ENCODE assay signal across 31 cellular contexts in genomic region chr10:104659809-104660208, GRCh38. TPM values are rescaled to one million over a fixed set of nuclear protein-coding genes. Genes with fewer than 3 reads are reported as not detected.
"Had no signal": no experiment of that assay in that cellular context is flagged by ENCODE, and none has a peak within 500 bp of the region (broad histone marks: within the 10 kb centered on the region; RNA-seq: fewer than 3 reads in every experiment).

No MANE protein-coding gene starts in this region.

- H3K36me3 Mint-ChIP-seq: natural killer cell treated with Interleukin-12 subunit alpha and Interleukin-12 subunit beta and Interleukin-15 and Interleukin-18, amount 100 ng/mL, for 72 hours; stimulated activated effector memory CD8-positive, alpha-beta T cell treated with anti-CD3 and anti-CD28 coated beads, Interleukin-12 subunit alpha, Interleukin-12 subunit beta, amount 100 ng/mL, for 72 hours; stimulated activated naive B cell treated with anti-CD40 and anti-IgM and Interleukin-4, amounts not matched to agents 10 μg/mL and 1 μg/mL and 100 μg/mL, for 72 hours had no signal

- H3K27ac ChIP-seq: ovary, parathyroid adenoma, psoas muscle, right lobe of liver, sigmoid colon, stomach, thoracic aorta, thyroid gland, upper lobe of left lung, vagina had no signal

- H3K27ac Mint-ChIP-seq: natural killer cell treated with Interleukin-12 subunit alpha and Interleukin-12 subunit beta and Interleukin-15 and Interleukin-18, amount 100 ng/mL, for 72 hours; nephron progenitor cell; progenitor cell of endocrine pancreas; stimulated activated effector memory CD8-positive, alpha-beta T cell treated with anti-CD3 and anti-CD28 coated beads, Interleukin-12 subunit alpha, Interleukin-12 subunit beta, amount 100 ng/mL, for 72 hours; stimulated activated naive B cell treated with anti-CD40 and anti-IgM and Interleukin-4, amounts not matched to agents 10 μg/mL and 1 μg/mL and 100 μg/mL, for 72 hours; stimulated activated naive CD8-positive, alpha-beta T cell treated with anti-CD3 and anti-CD28 coated beads, Interleukin-15, Interleukin-2, amounts not matched to agents 100 ng/mL and 50 ng/mL, for 24 hours had no signal

- ATAC-seq: natural killer cell treated with Interleukin-12 subunit alpha and Interleukin-12 subunit beta and Interleukin-15 and Interleukin-18, amount 100 ng/mL, for 72 hours; psoas muscle; right cardiac atrium; right lobe of liver; stimulated activated effector memory CD8-positive, alpha-beta T cell treated with anti-CD3 and anti-CD28 coated beads, Interleukin-12 subunit alpha, Interleukin-12 subunit beta, amount 100 ng/mL, for 72 hours; stimulated activated naive B cell treated with anti-CD40 and anti-IgM and Interleukin-4, amounts not matched to agents 10 μg/mL and 1 μg/mL and 100 μg/mL, for 72 hours had no signal

- H3K9me3 Mint-ChIP-seq: natural killer cell treated with Interleukin-12 subunit alpha and Interleukin-12 subunit beta and Interleukin-15 and Interleukin-18, amount 100 ng/mL, for 72 hours; nephron progenitor cell; neural crest cell; stimulated activated effector memory CD8-positive, alpha-beta T cell treated with anti-CD3 and anti-CD28 coated beads, Interleukin-12 subunit alpha, Interleukin-12 subunit beta, amount 100 ng/mL, for 72 hours; stimulated activated naive B cell treated with anti-CD40 and anti-IgM and Interleukin-4, amounts not matched to agents 10 μg/mL and 1 μg/mL and 100 μg/mL, for 72 hours; stimulated activated naive CD8-positive, alpha-beta T cell treated with anti-CD3 and anti-CD28 coated beads, Interleukin-15, Interleukin-2, amounts not matched to agents 100 ng/mL and 50 ng/mL, for 24 hours had no signal

- H3K9ac ChIP-seq: parathyroid adenoma had no signal

- DNase-seq: nephron progenitor cell; occipital lobe; ovary; posterior cingulate gyrus; psoas muscle; right cardiac atrium; right lobe of liver; sigmoid colon; small intestine; stimulated activated CD4-positive, alpha-beta T cell treated with anti-CD3 and anti-CD28 coated beads, Interleukin-15, amount 100 ng/mL, for 24 hours; stimulated activated CD4-positive, alpha-beta T cell treated with anti-CD3 and anti-CD28 coated beads, Interleukin-2, amount 100 ng/mL, for 24 hours; stimulated activated CD4-positive, alpha-beta T cell treated with anti-CD3 and anti-CD28 coated beads, Interleukin-2, amount 100 ng/mL, for 48 hours; stimulated activated CD4-positive, alpha-beta T cell treated with anti-CD3 and anti-CD28 coated beads, Interleukin-4, amount 100 ng/mL, for 24 hours; stimulated activated naive B cell treated with anti-CD40 and anti-IgM and Interleukin-4, amounts not matched to agents 10 μg/mL and 1 μg/mL and 100 μg/mL, for 72 hours; stimulated activated naive CD4-positive, alpha-beta T cell treated with Interleukin-2 at 50 U/mL for 16 hours; stomach; thyroid gland; trophoblast cell; upper lobe of left lung had no signal

- H3K4me1 Mint-ChIP-seq: nephron progenitor cell; stimulated activated effector memory CD8-positive, alpha-beta T cell treated with anti-CD3 and anti-CD28 coated beads, Interleukin-12 subunit alpha, Interleukin-12 subunit beta, amount 100 ng/mL, for 72 hours; stimulated activated naive B cell treated with anti-CD40 and anti-IgM and Interleukin-4, amounts not matched to agents 10 μg/mL and 1 μg/mL and 100 μg/mL, for 72 hours had no signal

- H3K36me3 ChIP-seq: ovary, right lobe of liver, sigmoid colon, stomach, thoracic aorta, thyroid gland, tibial nerve, upper lobe of left lung, vagina had no signal

- H3K4me3 Mint-ChIP-seq: natural killer cell treated with Interleukin-12 subunit alpha and Interleukin-12 subunit beta and Interleukin-15 and Interleukin-18, amount 100 ng/mL, for 72 hours; nephron progenitor cell; neural crest cell; stimulated activated effector memory CD8-positive, alpha-beta T cell treated with anti-CD3 and anti-CD28 coated beads, Interleukin-12 subunit alpha, Interleukin-12 subunit beta, amount 100 ng/mL, for 72 hours; stimulated activated naive B cell treated with anti-CD40 and anti-IgM and Interleukin-4, amounts not matched to agents 10 μg/mL and 1 μg/mL and 100 μg/mL, for 72 hours; stimulated activated naive CD8-positive, alpha-beta T cell treated with anti-CD3 and anti-CD28 coated beads, Interleukin-15, Interleukin-2, amounts not matched to agents 100 ng/mL and 50 ng/mL, for 24 hours had no signal

- H2AFZ ChIP-seq: parathyroid adenoma had no signal

- H3K4me3 ChIP-seq: ovary, psoas muscle, right lobe of liver, sigmoid colon, stomach, thoracic aorta, thyroid gland, tibial nerve, upper lobe of left lung, vagina had no signal

- H3K4me1 ChIP-seq: parathyroid adenoma, psoas muscle, right lobe of liver, stomach, thyroid gland, upper lobe of left lung, vagina had no signal

- H3K79me2 ChIP-seq: parathyroid adenoma had no signal

- H3K27me3 ChIP-seq: ovary, right lobe of liver, sigmoid colon, thyroid gland, tibial nerve, upper lobe of left lung, vagina had no signal

RNA-seq across cellular contexts. Expression of gene SORCS3, which starts 18.7 kb away (rescaled TPM):
- total RNA-seq: natural killer cell treated with Interleukin-12 subunit alpha and Interleukin-12 subunit beta and Interleukin-15 and Interleukin-18, amount 100 ng/mL, for 72 hours; osteoblast; psoas muscle; right lobe of liver; subcutaneous adipose tissue; thoracic aorta; thyroid gland; upper lobe of left lung; ureter had no signal
